In genomic region chr7:6419310-6419773, GRCh38 we compare ENCODE assay signal across 13 cellular contexts. TPM values are rescaled to one million over a fixed set of nuclear protein-coding genes. Genes with fewer than 3 reads are reported as not detected.
A peak's percentile ranks its signal among the peaks of the same experiment; 100 is the strongest.
DNase-seq lines count a peak whose midpoint lies in the region; ATAC-seq, FAIRE-seq and TF ChIP-seq lines count a peak whose summit lies in the region.
"Had no signal": no experiment of that assay in that cellular context is flagged by ENCODE, and none has a peak within 500 bp of the region (broad histone marks: within the 10 kb centered on the region; RNA-seq: fewer than 3 reads in every experiment).

No MANE protein-coding gene starts in this region.

- H3K14ac ChIP-seq in neuronal stem cell (ENCODE audit: low read length), result no peak overlapping the region

- peaks cover 0 to 6% of the 10 kb centered on the region in 2 donors for H3K9me3 ChIP-seq in neuronal stem cell (replicated peaks in 1 of 2; ENCODE audit: control insufficient read depth in 2 of 2, insufficient read depth in 1 of 2, low read depth in 1 of 2, low read length in 2 of 2)
- H3K9me3 ChIP-seq in kidney (ENCODE audit: control insufficient read depth in 1 of 2, low read length in 2 of 2), result no peaks in the 10 kb centered on the region
- H3K9me3 ChIP-seq: gastroesophageal sphincter had no signal

- DNase-seq in A172 (ENCODE audit: low spot score) (peak; percentile 94), MV-4-11 (lab: John Stamatoyannopoulos, UW) (peak; percentile 67), fibroblast of gingiva (ENCODE audit: low read depth) (peak; percentile 64), neuronal stem cell (ENCODE audit: low spot score) (no peak), kidney (no peak), COLO668 (lab: John Stamatoyannopoulos, UW; ENCODE audit: unreplicated experiment) (no peak), RCC 7860 (ENCODE audit: low spot score) (no peak)

- no peak overlapping the region for H3K4me2 ChIP-seq in neuronal stem cell (ENCODE audit: insufficient read depth, low read length, poor library complexity, severe bottlenecking)

- no peak for TF ChIP-seq CTCF in kidney (IDR thresholded peaks at IDR 0.05; ENCODE audit: borderline replicate concordance, extremely low read depth, insufficient read depth)

- no peak overlapping the region for H4K91ac ChIP-seq in neuronal stem cell (ENCODE audit: low read depth, low read length, poor library complexity)

- H2BK5ac ChIP-seq in neuronal stem cell (ENCODE audit: low read length), result no peak overlapping the region

- no peak overlapping the region for H3K4ac ChIP-seq in neuronal stem cell (ENCODE audit: low read length)

- H3K27me3 ChIP-seq in neuronal stem cell (ENCODE audit: control insufficient read depth in 3 of 3, insufficient read depth in 3 of 3, low read depth in 1 of 3, low read length in 3 of 3), result no peaks in the 10 kb centered on the region
- H3K27me3 ChIP-seq: gastroesophageal sphincter had no signal

- peak overlapping the region; percentile 63 for H3K9ac ChIP-seq in neuronal stem cell (ENCODE audit: low read depth, low read length, poor library complexity)
- H3K9ac ChIP-seq in kidney (ENCODE audit: low read length in 2 of 2), result no peak overlapping the region

- no CpG with 5 or more reads among the region's 16 CpGs for WGBS in neuronal stem cell (ENCODE audit: extremely low coverage in 2 of 2, insufficient read length in 2 of 2, insufficient replicate concordance in 1 of 2), 2 donors

- H3K36me3 ChIP-seq in neuronal stem cell (replicated peaks in 1 of 2; ENCODE audit: control insufficient read depth in 2 of 2, insufficient read depth in 2 of 2, low read length in 2 of 2) (peaks cover 38 to 77% of the 10 kb centered on the region in 2 donors), kidney (ENCODE audit: control insufficient read depth in 1 of 2, insufficient read depth in 2 of 2, low read length in 2 of 2) (peaks cover 0 to 13% of the 10 kb centered on the region in 2 donors)

- no peak overlapping the region for H2BK12ac ChIP-seq in neuronal stem cell (ENCODE audit: low read length)

- ATAC-seq in GM21723 (IDR thresholded peaks at IDR 0.05; ENCODE audit: unreplicated experiment), result no peak
- ATAC-seq: gastroesophageal sphincter had no signal

- H3K4me3 ChIP-seq in neuronal stem cell (ENCODE audit: low read length in 2 of 2) (no peak overlapping the region), kidney (ENCODE audit: low read length in 2 of 2) (no peak overlapping the region)
- H3K4me3 ChIP-seq: gastroesophageal sphincter, SK-N-MC had no signal

- H3K4me1 ChIP-seq in neuronal stem cell (ENCODE audit: control insufficient read depth in 2 of 2, insufficient read depth in 1 of 2, low read depth in 1 of 2, low read length in 2 of 2), result peaks cover 0 to 5% of the 10 kb centered on the region in 2 donors
- no peaks in the 10 kb centered on the region for H3K4me1 ChIP-seq in kidney (ENCODE audit: control insufficient read depth in 1 of 2, insufficient read depth in 1 of 2, low read depth in 1 of 2, low read length in 2 of 2)
- H3K4me1 ChIP-seq: gastroesophageal sphincter had no signal

- no peak overlapping the region for H2AK5ac ChIP-seq in neuronal stem cell (ENCODE audit: low read depth, low read length)

- no peak overlapping the region for H2BK120ac ChIP-seq in neuronal stem cell (ENCODE audit: low read depth, low read length)

- no peak overlapping the region for H2BK15ac ChIP-seq in neuronal stem cell (ENCODE audit: low read length)

- H3K27ac ChIP-seq in neuronal stem cell (replicated peaks; ENCODE audit: low read length) (no peak overlapping the region), kidney (ENCODE audit: low read depth in 2 of 2, low read length in 2 of 2) (no peak overlapping the region)
- H3K27ac ChIP-seq: gastroesophageal sphincter, SK-N-MC had no signal

- no peak overlapping the region for H3K18ac ChIP-seq in neuronal stem cell (ENCODE audit: low read length)

- peaks cover 4% of the 10 kb centered on the region for H3K79me1 ChIP-seq in neuronal stem cell (ENCODE audit: low read depth, low read length)

- intact Hi-C loops in kidney (cut with DNase I), result no loop called here

- no peak overlapping the region for H2AFZ ChIP-seq in neuronal stem cell (ENCODE audit: low read length)

- peak overlapping the region; percentile 43 for H3K23ac ChIP-seq in neuronal stem cell (ENCODE audit: low read depth, low read length, poor library complexity)

- no peak overlapping the region for H4K8ac ChIP-seq in neuronal stem cell (ENCODE audit: low read depth, low read length)

- FAIRE-seq in kidney (lab: Jason Lieb, UNC) (no peak), RCC 7860 (lab: Jason Lieb, UNC) (no peak)
- FAIRE-seq: endometrium, GM18507, keratinocyte had no signal

RNA-seq across cellular contexts. Expression of gene DAGLB, which starts 28.4 kb away (rescaled TPM):
- total RNA-seq in A172 (2014; rRNA removed; shearing (Covaris generic)), result 22.5 and 25.3 TPM in 2 replicates
- 10.6 TPM for polyA plus RNA-seq in neuronal stem cell (2013, experiment 1 of 2)
- 9.4 TPM for polyA plus RNA-seq in neuronal stem cell (2013, experiment 2 of 2)
- 25.6 TPM for total RNA-seq in kidney
- polyA plus RNA-seq in kidney (ENCODE audit: insufficient read depth, low read depth, low replicate concordance), result 7.7 TPM

RNA-seq across cellular contexts. Expression of gene RAC1, which starts 45.0 kb away (rescaled TPM):
- total RNA-seq in A172 (2014; rRNA removed; shearing (Covaris generic)), result 144 and 162 TPM in 2 replicates
- 260 TPM for polyA plus RNA-seq in neuronal stem cell (2013, experiment 1 of 2)
- 262 TPM for polyA plus RNA-seq in neuronal stem cell (2013, experiment 2 of 2)
- 321 TPM for total RNA-seq in kidney
- 295 TPM for polyA plus RNA-seq in kidney (ENCODE audit: insufficient read depth, low read depth, low replicate concordance)

Comparison
In these comparisons a context has a peak if more than half of its experiments do, and no peak if none do; other contexts are left out.
1. DNase-seq: peak in A172 (single experiment), MV-4-11 (single experiment) and fibroblast of gingiva (single experiment); none in neuronal stem cell (single experiment), kidney (single experiment), COLO668 (single experiment) and RCC 7860 (single experiment).